8 cellular contexts compared by ENCODE assay signal in the genomic region with DNA sequence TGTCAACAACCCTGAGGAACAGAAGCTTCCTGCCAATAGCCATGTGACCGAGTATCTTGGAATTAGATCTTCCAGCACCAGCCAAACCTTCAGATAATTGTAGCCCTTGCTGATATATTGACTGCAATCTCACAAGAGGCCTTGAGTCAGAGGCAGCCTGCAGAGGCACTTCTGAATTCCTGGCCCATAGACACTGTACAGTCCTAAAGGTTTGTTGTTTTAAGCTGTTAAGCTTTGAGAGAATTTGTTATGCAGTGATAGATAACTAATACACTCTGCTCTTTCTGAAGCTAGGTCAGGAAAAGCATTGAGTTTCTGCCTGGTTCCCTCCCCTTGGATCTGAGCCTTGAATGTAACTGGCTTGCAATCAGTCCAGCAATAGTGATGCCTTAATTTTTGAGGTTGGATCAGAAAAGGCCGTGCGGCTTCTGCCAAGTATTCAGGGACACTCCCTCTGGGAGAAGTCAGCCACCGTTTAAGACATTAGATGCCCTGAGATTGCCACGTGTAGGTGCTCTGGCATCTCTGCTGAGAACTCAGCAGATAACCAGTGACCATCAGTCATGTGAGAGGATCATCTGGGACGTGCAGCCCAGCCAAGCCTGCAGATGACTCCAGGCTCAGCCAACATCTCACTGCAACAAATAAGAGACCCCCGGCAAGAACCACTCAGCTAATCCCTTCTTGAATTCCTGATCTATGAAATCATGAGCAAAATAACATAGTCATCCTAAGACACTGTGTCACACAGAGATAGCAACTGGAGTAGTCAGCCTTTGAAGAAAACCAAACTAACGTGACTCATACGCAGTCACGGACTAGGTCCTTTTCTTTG.
DNase-seq lines count a peak whose midpoint lies in the region; ATAC-seq, FAIRE-seq and TF ChIP-seq lines count a peak whose summit lies in the region.

No MANE protein-coding gene starts in this region.

- no peak for TF ChIP-seq RAD21 in K562 (CRISPR knock-in tag; conservative IDR thresholded peaks at IDR 0.05 in 1 of 2, IDR thresholded peaks at IDR 0.05 in 1 of 2)

- peak overlapping the region; percentile 56 for H3K4me2 ChIP-seq in K562 (ENCODE audit: insufficient read depth, low read length)

- peak; percentile 91 for FAIRE-seq in K562 (lab: Jason Lieb, UNC)

- POLR2A ChIA-PET in K562 (lab: Yijun Ruan, JAX), result interaction anchor here (0.6 kb wide), 1 partner anchor 30 kb away, joined by 3 read pairs; no protein-coding TSS in a partner anchor

- peak overlapping the region; percentile 81 for H3K27ac ChIP-seq in K562 (ENCODE audit: extremely low read depth, low read depth, low read length)
- H3K27ac ChIP-seq in upper lobe of left lung, result peak overlapping the region in 2 of 4 donors; percentile 0 to 39

- peak; percentile 77; the same call in 1 of the 2 replicates for TF ChIP-seq EP300 in K562 (IDR thresholded peaks at IDR 0.05; ENCODE audit: low read length)
- no peak for TF ChIP-seq EP300 in upper lobe of left lung (IDR thresholded peaks at IDR 0.05)

- H3K27me3 ChIP-seq in K562 (ENCODE audit: control insufficient read depth in 2 of 2, insufficient read depth in 2 of 2, low read length in 2 of 2) (no peaks in the 10 kb centered on the region), upper lobe of left lung (no peaks in the 10 kb centered on the region)

- peak overlapping the region; percentile 67 for H2AFZ ChIP-seq in K562 (ENCODE audit: low read depth, low read length)

- peak; percentile 92 for ATAC-seq in K562
- peak; percentile 66 to 87 for ATAC-seq in upper lobe of left lung (ENCODE audit: low FRiP score in 2 of 2)
- no peak for ATAC-seq in HG02642 (IDR thresholded peaks at IDR 0.05; ENCODE audit: poor library complexity, unreplicated experiment)

- TF ChIP-seq CTCF in K562 (IDR thresholded peaks at IDR 0.05 in 2 of 3, conservative IDR thresholded peaks at IDR 0.05 in 1 of 3; ENCODE audit: insufficient read depth in 2 of 3, low read depth in 1 of 3, low read length in 3 of 3), result no peak; a peak in 1 of 6 replicates
- TF ChIP-seq CTCF in upper lobe of left lung (IDR thresholded peaks at IDR 0.05), result no peak

- H3K79me2 ChIP-seq in K562 (ENCODE audit: control insufficient read depth, insufficient read depth, low read length), result no peaks in the 10 kb centered on the region

- H3K36me3 ChIP-seq in K562 (ENCODE audit: control insufficient read depth, insufficient read depth, low read length) (no peaks in the 10 kb centered on the region), upper lobe of left lung (no peaks in the 10 kb centered on the region)

- intact Hi-C loops in K562 (cut with micrococcal nuclease), result no loop called here

- DNase-seq in HS-5 (ENCODE audit: low read depth), result peak; percentile 99
- DNase-seq in K562 (ENCODE audit: extremely low read depth in 1 of 4, low spot score in 3 of 4), result peak; percentile 60 to 79 (median 68)
- DNase-seq in kidney glomerular epithelial cell (lab: John Stamatoyannopoulos, UW), result peak; percentile 93
- no peak for DNase-seq in upper lobe of left lung
- no peak for DNase-seq in OCI-M2 (lab: John Stamatoyannopoulos, UW; ENCODE audit: unreplicated experiment)
- DNase-seq in D341Med (ENCODE audit: low spot score), result no peak
- DNase-seq in HuH-7.5 (ENCODE audit: low spot score), result no peak

- TF ChIP-seq POLR2A in K562 (conservative IDR thresholded peaks at IDR 0.05), result no peak
- no peak for TF ChIP-seq POLR2A in upper lobe of left lung (IDR thresholded peaks at IDR 0.05)

- in situ Hi-C loops in K562 (cut with MboI), result no loop called here

- no peak overlapping the region for H3K4me3 ChIP-seq in K562
- no peak overlapping the region for H3K4me3 ChIP-seq in upper lobe of left lung

- peaks cover 3 to 25% of the 10 kb centered on the region in 2 experiments; a peak in 3 of 5 replicates for H3K4me1 ChIP-seq in K562 (replicated peaks in 1 of 2; ENCODE audit: control insufficient read depth in 2 of 2, insufficient read depth in 2 of 2, low read length in 2 of 2)
- H3K4me1 ChIP-seq in upper lobe of left lung, result peaks cover 5 to 15% (median 7%) of the 10 kb centered on the region in 4 donors

- no peaks in the 10 kb centered on the region for H3K9me1 ChIP-seq in K562 (ENCODE audit: control insufficient read depth, insufficient read depth, low read length)

- 6% methylated on average over 10 of the region's 10 CpGs for WGBS in K562 (ENCODE audit: insufficient coverage, low coverage, missing lambda C conversion rate)
- 67 to 80% methylated on average over 9 to 10 of the region's 10 CpGs for whole genome bisulfite sequencing in upper lobe of left lung, 2 donors

- peak overlapping the region in 1 of 2 experiments; percentile 43; a peak in 1 of 4 replicates for H3K9ac ChIP-seq in K562 (ENCODE audit: insufficient read depth in 1 of 2, low read depth in 2 of 2, low read length in 2 of 2)

- no peaks in the 10 kb centered on the region for H4K20me1 ChIP-seq in K562 (replicated peaks; ENCODE audit: control insufficient read depth, insufficient read depth, low read length)

- no TSS peak for BruUV-seq in K562 (replicated peaks; lab: Mats Ljungman, UMichigan)

- CTCF ChIA-PET in K562 (lab: Yijun Ruan, JAX; ENCODE audit: low intra/inter-chr PET ratio), result no interaction called here

- no peaks in the 10 kb centered on the region for H3K9me3 ChIP-seq in K562 (replicated peaks; ENCODE audit: control insufficient read depth, insufficient read depth, low read depth, low read length)
- H3K9me3 ChIP-seq in upper lobe of left lung, result no peaks in the 10 kb centered on the region

TF ChIP-seq in K562, 482 proteins besides CTCF, POLR2A, EP300 and RAD21 (continues in another document):
- peak; percentile 93 for TF ChIP-seq ZNF316 (IDR thresholded peaks at IDR 0.05)
- no peak for TF ChIP-seq ZBTB1 (CRISPR knock-in tag; IDR thresholded peaks at IDR 0.05; ENCODE audit: borderline replicate concordance, low read depth)
- TF ChIP-seq TAF9B (IDR thresholded peaks at IDR 0.05; ENCODE audit: partially characterized antibody), result peak; percentile 94
- TF ChIP-seq, protein P1, sequence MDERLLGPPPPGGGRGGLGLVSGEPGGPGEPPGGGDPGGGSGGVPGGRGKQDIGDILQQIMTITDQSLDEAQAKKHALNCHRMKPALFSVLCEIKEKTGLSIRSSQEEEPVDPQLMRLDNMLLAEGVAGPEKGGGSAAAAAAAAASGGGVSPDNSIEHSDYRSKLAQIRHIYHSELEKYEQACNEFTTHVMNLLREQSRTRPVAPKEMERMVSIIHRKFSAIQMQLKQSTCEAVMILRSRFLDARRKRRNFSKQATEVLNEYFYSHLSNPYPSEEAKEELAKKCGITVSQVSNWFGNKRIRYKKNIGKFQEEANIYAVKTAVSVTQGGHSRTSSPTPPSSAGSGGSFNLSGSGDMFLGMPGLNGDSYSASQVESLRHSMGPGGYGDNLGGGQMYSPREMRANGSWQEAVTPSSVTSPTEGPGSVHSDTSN (CRISPR knock-in tag; IDR thresholded peaks at IDR 0.05; ENCODE audit: low read depth), result no peak
- TF ChIP-seq, protein P1 (tag; conservative IDR thresholded peaks at IDR 0.05; ENCODE audit: low read depth), result peak; percentile 34; the same call in 1 of the 2 replicates
- TF ChIP-seq CTBP1 (IDR thresholded peaks at IDR 0.05; ENCODE audit: borderline replicate concordance), result peak; percentile 66
- TF ChIP-seq TEAD2 (tag; IDR thresholded peaks at IDR 0.05), result peak; percentile 85
- 0 out of 2 replicates have a peak, but pooled peaks have one; percentile 49 for TF ChIP-seq BACH1 (tag; IDR thresholded peaks at IDR 0.05)
- TF ChIP-seq HDAC2 (IDR thresholded peaks at IDR 0.05), result peak; percentile 84
- TF ChIP-seq ZKSCAN1 (IDR thresholded peaks at IDR 0.05; ENCODE audit: low read depth, low read length), result peak; percentile 41; the same call in 1 of the 2 replicates
- TF ChIP-seq LEF1 (IDR thresholded peaks at IDR 0.05), result peak; percentile 76

Comparison
In these comparisons a context has a peak if more than half of its experiments do, and no peak if none do; other contexts are left out.
1. DNase-seq: peak in HS-5 (single experiment), K562 (4 of 4) and kidney glomerular epithelial cell (single experiment); none in upper lobe of left lung (0 of 2), OCI-M2 (single experiment), D341Med (single experiment) and HuH-7.5 (single experiment).